Comparison of ENCODE assay signal across 20 cellular contexts in the genomic region with DNA sequence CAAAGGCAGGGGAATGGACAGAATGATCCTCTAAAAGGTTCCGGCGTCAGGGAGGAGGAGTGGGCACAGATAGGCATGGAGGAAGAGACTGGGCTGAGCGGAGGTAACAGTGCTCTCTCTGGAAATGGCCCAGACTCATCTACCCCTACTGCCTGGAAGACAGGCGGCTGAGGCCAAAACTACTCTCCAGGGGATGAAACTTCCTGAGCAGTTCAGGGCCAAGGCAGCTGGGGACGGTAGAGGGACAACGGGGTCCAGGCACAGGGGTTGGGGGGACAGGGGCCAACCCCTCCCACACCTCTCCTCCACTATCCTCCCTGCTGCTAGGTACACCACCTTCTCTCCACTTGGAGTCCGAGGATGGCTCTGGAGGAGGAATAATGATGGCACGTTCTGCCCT.
DNase-seq lines count a peak whose midpoint lies in the region; ATAC-seq and TF ChIP-seq lines count a peak whose summit lies in the region.
"Had no signal": no experiment of that assay in that cellular context is flagged by ENCODE, and none has a peak within 500 bp of the region (broad histone marks: within the 10 kb centered on the region; RNA-seq: fewer than 3 reads in every experiment).

No MANE protein-coding gene starts in this region.

- intact Hi-C loops in sigmoid colon (cut with DNase I): no loop called here

- H3K27me3 Mint-ChIP-seq in chondrocyte (ENCODE audit: low read depth) (no peaks in the 10 kb centered on the region), endothelial cell (ENCODE audit: unreplicated experiment) (peaks cover 11% of the 10 kb centered on the region)

- H3K27me3 ChIP-seq in right atrium auricular region (no peaks in the 10 kb centered on the region), sigmoid colon (no peaks in the 10 kb centered on the region), upper lobe of left lung (no peaks in the 10 kb centered on the region)

- H3K9me3 Mint-ChIP-seq in chondrocyte (ENCODE audit: low read depth) (no peaks in the 10 kb centered on the region), endothelial cell (ENCODE audit: unreplicated experiment) (no peaks in the 10 kb centered on the region)
- H3K9me3 Mint-ChIP-seq: CD8-positive, alpha-beta T cell had no signal

- H3K9me3 ChIP-seq in right atrium auricular region (no peaks in the 10 kb centered on the region), sigmoid colon (no peaks in the 10 kb centered on the region), upper lobe of left lung (no peaks in the 10 kb centered on the region)

- no peak overlapping the region for H3K4me3 Mint-ChIP-seq in chondrocyte (ENCODE audit: unreplicated experiment)
- H3K4me3 Mint-ChIP-seq in endothelial cell (ENCODE audit: unreplicated experiment): no peak overlapping the region
- H3K4me3 Mint-ChIP-seq: CD8-positive, alpha-beta T cell had no signal

- WGBS in sigmoid colon, 2 donors: 79 to 87% methylated on average over 8 of the region's 8 CpGs
- WGBS in upper lobe of left lung, 2 donors: 73 to 85% methylated on average over 8 of the region's 8 CpGs

- DNase-seq in chondrocyte (ENCODE audit: low spot score) (peak; percentile 48), right atrium auricular region (ENCODE audit: low spot score) (no peak), sigmoid colon (no peak), upper lobe of left lung (no peak), endothelial cell (ENCODE audit: low spot score) (no peak)
- DNase-seq: activated CD4-positive, CD25-positive, alpha-beta regulatory T cell treated with anti-CD3 and anti-CD28 coated beads, Interleukin-2, amount 50 U/mL, for 72 hours; activated CD8-positive, alpha-beta memory T cell treated with anti-CD3 and anti-CD28 coated beads for 24 hours; activated naive CD4-positive, alpha-beta T cell treated with anti-CD3 and anti-CD28 coated beads, Interleukin-2, amount 50 U/mL, for 16 hours; CD8-positive, alpha-beta T cell; DMS79; foreskin keratinocyte; GM23248; NCI-H187 treated with DMSO at 0.1 percent for 48 hours; NCI-H2227 treated with DMSO at 0.1 percent for 48 hours; NCI-H774; SHP77 had no signal

- H3K4me3 ChIP-seq in right atrium auricular region (no peak overlapping the region), sigmoid colon (no peak overlapping the region), upper lobe of left lung (no peak overlapping the region)
- H3K4me3 ChIP-seq: GM23248 had no signal

- H3K36me3 Mint-ChIP-seq in chondrocyte (ENCODE audit: low read depth): peaks cover 6% of the 10 kb centered on the region
- H3K36me3 Mint-ChIP-seq in endothelial cell (ENCODE audit: low read depth, unreplicated experiment): peaks cover 5% of the 10 kb centered on the region
- H3K36me3 Mint-ChIP-seq: CD8-positive, alpha-beta T cell had no signal

- H3K27ac Mint-ChIP-seq in chondrocyte (ENCODE audit: unreplicated experiment) (peak overlapping the region; percentile 2), endothelial cell (ENCODE audit: unreplicated experiment) (no peak overlapping the region)
- H3K27ac Mint-ChIP-seq: CD8-positive, alpha-beta T cell had no signal

- ATAC-seq in upper lobe of left lung (ENCODE audit: low FRiP score in 2 of 2): no peak
- no peak for ATAC-seq in HG03135 (IDR thresholded peaks at IDR 0.05; ENCODE audit: unreplicated experiment)
- ATAC-seq in activated CD4-positive, CD25-positive, alpha-beta regulatory T cell treated with anti-CD3 and anti-CD28 coated beads, Interleukin-2, amount 50 U/mL, for 24 hours: no peak
- ATAC-seq in HG02763 (IDR thresholded peaks at IDR 0.05; ENCODE audit: unreplicated experiment): no peak
- ATAC-seq: CD8-positive, alpha-beta T cell; foreskin keratinocyte had no signal

- peaks cover 91% of the 10 kb centered on the region for H3K4me1 Mint-ChIP-seq in chondrocyte (ENCODE audit: low read depth)
- peaks cover 55% of the 10 kb centered on the region for H3K4me1 Mint-ChIP-seq in endothelial cell (ENCODE audit: unreplicated experiment)

- H3K27ac ChIP-seq in right atrium auricular region (peak overlapping the region; percentile 96 to 99), sigmoid colon (peak overlapping the region; percentile 94 to 98 (median 98)), upper lobe of left lung (peak overlapping the region; percentile 89 to 95 (median 90))
- H3K27ac ChIP-seq: foreskin keratinocyte, GM23248, KMS-11 had no signal

- TF ChIP-seq EP300 in sigmoid colon (IDR thresholded peaks at IDR 0.05) (no peak), upper lobe of left lung (IDR thresholded peaks at IDR 0.05) (no peak)

- peaks cover 24% of the 10 kb centered on the region for H3K36me3 ChIP-seq in right atrium auricular region
- H3K36me3 ChIP-seq in sigmoid colon: peaks cover 0 to 20% (median 12%) of the 10 kb centered on the region in 4 donors
- peaks cover 0 to 11% (median 0%) of the 10 kb centered on the region in 4 donors for H3K36me3 ChIP-seq in upper lobe of left lung

- TF ChIP-seq CTCF in chondrocyte (IDR thresholded peaks at IDR 0.05) (no peak), right atrium auricular region (IDR thresholded peaks at IDR 0.05) (no peak), sigmoid colon (IDR thresholded peaks at IDR 0.05) (no peak), upper lobe of left lung (IDR thresholded peaks at IDR 0.05) (no peak), endothelial cell (IDR thresholded peaks at IDR 0.05; ENCODE audit: unreplicated experiment) (no peak)

- H3K4me1 ChIP-seq in right atrium auricular region (peaks cover 0 to 100% of the 10 kb centered on the region in 2 donors), sigmoid colon (peaks cover 0 to 100% (median 100%) of the 10 kb centered on the region in 4 donors), upper lobe of left lung (peaks cover 82 to 97% (median 90%) of the 10 kb centered on the region in 4 donors)
- H3K4me1 ChIP-seq: foreskin keratinocyte had no signal

- TF ChIP-seq POLR2A in sigmoid colon (IDR thresholded peaks at IDR 0.05) (no peak), upper lobe of left lung (IDR thresholded peaks at IDR 0.05) (no peak)
